Comparison of ENCODE assay signal across 1 cellular context in genomic region chr3:197951392-197951990, GRCh38.
TF ChIP-seq lines count a peak whose summit lies in the region.

No MANE protein-coding gene starts in this region.

TF ChIP-seq in K562, 482 proteins besides CTCF, POLR2A, EP300 and RAD21 (continues in another document):
- TF ChIP-seq IRF9 (tag; IDR thresholded peaks at IDR 0.05): no peak
- TF ChIP-seq NELFE (IDR thresholded peaks at IDR 0.05; ENCODE audit: insufficient read depth, insufficient read length): no peak
- peak; percentile 31; the same call in 1 of the 2 replicates for TF ChIP-seq SUPT5H (IDR thresholded peaks at IDR 0.05)
- TF ChIP-seq CTBP1 (IDR thresholded peaks at IDR 0.05; ENCODE audit: borderline replicate concordance): no peak
- no peak for TF ChIP-seq ZBTB26 (CRISPR knock-in tag; IDR thresholded peaks at IDR 0.05)
- no peak for TF ChIP-seq MAFK (IDR thresholded peaks at IDR 0.05; ENCODE audit: low read length)
- no peak for TF ChIP-seq ZNF232 (CRISPR knock-in tag; IDR thresholded peaks at IDR 0.05)
- no peak for TF ChIP-seq NFE2L1 (tag; IDR thresholded peaks at IDR 0.05; ENCODE audit: borderline replicate concordance, low read depth)
- peak; percentile 18; the same call in 1 of the 2 replicates for TF ChIP-seq NKRF (IDR thresholded peaks at IDR 0.05; ENCODE audit: borderline replicate concordance)
- TF ChIP-seq NR3C1 (CRISPR knock-in tag; IDR thresholded peaks at IDR 0.05): no peak
- peak; percentile 80 for TF ChIP-seq RBFOX2 (IDR thresholded peaks at IDR 0.05; ENCODE audit: low read depth, low read length)
- TF ChIP-seq DNMT1 (IDR thresholded peaks at IDR 0.05): no peak
- no peak for TF ChIP-seq TSHZ1 (CRISPR knock-in tag; IDR thresholded peaks at IDR 0.05)
- TF ChIP-seq ZNF586 (CRISPR knock-in tag; conservative IDR thresholded peaks at IDR 0.05): no peak
- no peak for TF ChIP-seq HSF4 (CRISPR knock-in tag; IDR thresholded peaks at IDR 0.05; ENCODE audit: borderline replicate concordance)
- no peak for TF ChIP-seq WHSC1 (IDR thresholded peaks at IDR 0.05; ENCODE audit: low read length)
- no peak for TF ChIP-seq RB1 (IDR thresholded peaks at IDR 0.05; ENCODE audit: low read depth)
- TF ChIP-seq ZNF175 (CRISPR knock-in tag; IDR thresholded peaks at IDR 0.05; ENCODE audit: low read depth): no peak
- TF ChIP-seq ZNF124 (CRISPR knock-in tag; IDR thresholded peaks at IDR 0.05): no peak
- TF ChIP-seq THAP12 (CRISPR knock-in tag; IDR thresholded peaks at IDR 0.05): no peak
- 0 out of 2 replicates have a peak, but pooled peaks have one; percentile 55 for TF ChIP-seq KLF13 (tag; IDR thresholded peaks at IDR 0.05; ENCODE audit: borderline replicate concordance, low read depth)
- no peak for TF ChIP-seq HDGF (IDR thresholded peaks at IDR 0.05)
- no peak for TF ChIP-seq ZNF717 (CRISPR knock-in tag; IDR thresholded peaks at IDR 0.05)
- TF ChIP-seq MAFG (tag; conservative IDR thresholded peaks at IDR 0.05): no peak
- no peak for TF ChIP-seq ATF3 (IDR thresholded peaks at IDR 0.05)
- 0 out of 2 replicates have a peak, but pooled peaks have one; percentile 43 for TF ChIP-seq ATF3 (CRISPR knock-in tag; conservative IDR thresholded peaks at IDR 0.05)
- no peak for TF ChIP-seq PREB (CRISPR knock-in tag; IDR thresholded peaks at IDR 0.05)
- TF ChIP-seq KAT2B (IDR thresholded peaks at IDR 0.05; ENCODE audit: low read depth, low read length): no peak
- no peak for TF ChIP-seq BRD9 (IDR thresholded peaks at IDR 0.05; ENCODE audit: low read depth, partially characterized antibody)
- no peak for TF ChIP-seq ZNF184 (CRISPR knock-in tag; IDR thresholded peaks at IDR 0.05)
- TF ChIP-seq TFE3 (CRISPR knock-in tag; IDR thresholded peaks at IDR 0.05): no peak
- 0 out of 2 replicates have a peak, but pooled peaks have one; percentile 25 for TF ChIP-seq TFAP4 (CRISPR knock-in tag; IDR thresholded peaks at IDR 0.05; ENCODE audit: borderline replicate concordance)
- no peak for TF ChIP-seq ZNF77 (CRISPR knock-in tag; IDR thresholded peaks at IDR 0.05)
- no peak for TF ChIP-seq ZNF75A (CRISPR knock-in tag; IDR thresholded peaks at IDR 0.05)
- no peak for TF ChIP-seq ZNF140 (CRISPR knock-in tag; IDR thresholded peaks at IDR 0.05)
- TF ChIP-seq HDAC1 (IDR thresholded peaks at IDR 0.05): 0 out of 4 replicates have a peak, but pooled peaks of 1 of the 2 experiments have one; percentile 31
- TF ChIP-seq POLR2G (IDR thresholded peaks at IDR 0.05; ENCODE audit: low read depth, low read length): peak; percentile 55
- no peak for TF ChIP-seq RFX5 (IDR thresholded peaks at IDR 0.05; ENCODE audit: low read depth, low read length)
- no peak for TF ChIP-seq GTF2E2 (tag; IDR thresholded peaks at IDR 0.05)
- TF ChIP-seq PRPF4 (IDR thresholded peaks at IDR 0.05; ENCODE audit: insufficient read depth, low read depth, low read length, poor library complexity, severe bottlenecking): no peak
- no peak for TF ChIP-seq CREB5 (CRISPR knock-in tag; IDR thresholded peaks at IDR 0.05)
- peak; percentile 19; the same call in 1 of the 2 replicates for TF ChIP-seq THRAP3 (IDR thresholded peaks at IDR 0.05; ENCODE audit: borderline replicate concordance)
- TF ChIP-seq SAFB2 (IDR thresholded peaks at IDR 0.05; ENCODE audit: borderline replicate concordance, low read depth, low read length, severe bottlenecking): no peak
- TF ChIP-seq FOXK2 (conservative IDR thresholded peaks at IDR 0.05 in 1 of 2, IDR thresholded peaks at IDR 0.05 in 1 of 2; ENCODE audit: low read depth in 2 of 2): no peak
- TF ChIP-seq EGR1 (conservative IDR thresholded peaks at IDR 0.05): peak; percentile 41
- no peak for TF ChIP-seq ARID3B (CRISPR knock-in tag; IDR thresholded peaks at IDR 0.05; ENCODE audit: borderline replicate concordance)
- TF ChIP-seq PYGO2 (tag; IDR thresholded peaks at IDR 0.05): no peak
- TF ChIP-seq BACH1 (tag; IDR thresholded peaks at IDR 0.05): no peak
